Comparison of ENCODE assay signal across 1 cellular context in genomic region chr3:148873270-148873927, GRCh38.
TF ChIP-seq lines count a peak whose summit lies in the region.

No MANE protein-coding gene starts in this region.

TF ChIP-seq in HEK293, 187 proteins besides CTCF, POLR2A, EP300 and RAD21 (continued from another document):
- TF ChIP-seq PRDM4 (tag by site-specific recombination; IDR thresholded peaks at IDR 0.05), result peak; percentile 94
- TF ChIP-seq ZNF561 (tag by site-specific recombination; IDR thresholded peaks at IDR 0.05; ENCODE audit: borderline replicate concordance), result no peak
